14 cellular contexts compared by ENCODE assay signal in genomic region chr4:40334591-40335507, GRCh38. TPM values are rescaled to one million over a fixed set of nuclear protein-coding genes. Genes with fewer than 3 reads are reported as not detected.
DNase-seq lines count a peak whose midpoint lies in the region; ATAC-seq and TF ChIP-seq lines count a peak whose summit lies in the region.
"Had no signal": no experiment of that assay in that cellular context is flagged by ENCODE, and none has a peak within 500 bp of the region (broad histone marks: within the 10 kb centered on the region; RNA-seq: fewer than 3 reads in every experiment).

TSS of gene CHRNA9 (plus strand) at chr4:40335333. CDS start at chr4:40335468, 135 bp downstream.

- in situ Hi-C loops in IMR-90 (cut with MboI; ENCODE audit: low sequenced_read_pairs): no loop called here

- CTCF ChIA-PET in IMR-90 (lab: Yijun Ruan, JAX): interaction anchor here (0.5 to 2.2 kb wide), 3 partner anchors 9 to 391 kb away, joined by 3 to 8 read pairs (median 7); no protein-coding TSS in a partner anchor

- H3K79me2 ChIP-seq in mesendoderm (ENCODE audit: control insufficient read depth, insufficient read depth, low read length): no peaks in the 10 kb centered on the region

- POLR2A ChIA-PET in IMR-90 (lab: Charles Lee; ENCODE audit: unreplicated experiment): no interaction called here

- peak within 1 kb of the TSS; percentile 22; the same call in 1 of the 2 replicates for H2BK120ac ChIP-seq in IMR-90 (ENCODE audit: low read depth, low read length)
- no peak within 1 kb of the TSS for H2BK120ac ChIP-seq in mesendoderm (ENCODE audit: low read depth, low read length)

- peaks cover 12% of the 10 kb centered on the region for H3K9me1 ChIP-seq in IMR-90 (ENCODE audit: insufficient read depth, low read length)

- H3K4me3 ChIP-seq in IMR-90 (ENCODE audit: insufficient read depth, low read depth, low read length) (no peak within 1 kb of the TSS), mesendoderm (ENCODE audit: low read length) (no peak within 1 kb of the TSS), suprapubic skin (no peak within 1 kb of the TSS)

- H4K5ac ChIP-seq in IMR-90 (ENCODE audit: low read depth, low read length) (no peak within 1 kb of the TSS; the same call in 1 of the 2 replicates), mesendoderm (ENCODE audit: low read length) (peak within 1 kb of the TSS; percentile 5)

- peak; percentile 48 for DNase-seq in DMS53 treated with DMSO at 0.1 percent for 48 hours (lab: John Stamatoyannopoulos, UW; ENCODE audit: unreplicated experiment)
- no peak for DNase-seq in IMR-90
- peak; percentile 67 for DNase-seq in mesendoderm
- no peak for DNase-seq in NCI-H146 treated with DMSO at 0.1 percent for 48 hours (lab: John Stamatoyannopoulos, UW; ENCODE audit: unreplicated experiment)
- no peak for DNase-seq in NCI-H2081 treated with DMSO at 0.1 percent for 48 hours (lab: John Stamatoyannopoulos, UW)
- no peak for DNase-seq in suprapubic skin (ENCODE audit: low spot score in 2 of 2)
- no peak for DNase-seq in cerebellar cortex (ENCODE audit: low spot score)
- DNase-seq: activated naive CD4-positive, alpha-beta T cell; DND-41; naive thymus-derived CD8-positive, alpha-beta T cell; retina; stimulated activated CD4-positive, alpha-beta T cell treated with anti-CD3 and anti-CD28 coated beads, Interleukin-2, amount 100 ng/mL, for 48 hours had no signal

- H3K4me2 ChIP-seq in IMR-90 (ENCODE audit: low read depth, low read length) (no peak within 1 kb of the TSS), mesendoderm (ENCODE audit: low read length) (no peak within 1 kb of the TSS)

- no peak for TF ChIP-seq RAD21 in IMR-90 (IDR thresholded peaks at IDR 0.05; ENCODE audit: low read length)

- H3K14ac ChIP-seq in IMR-90 (replicated peaks; ENCODE audit: low read depth, low read length): no peak within 1 kb of the TSS

- H3K4me1 ChIP-seq in IMR-90 (ENCODE audit: control insufficient read depth, insufficient read depth, low read length): peaks cover 11% of the 10 kb centered on the region; the same call in 1 of the 2 replicates
- H3K4me1 ChIP-seq in mesendoderm (ENCODE audit: control insufficient read depth, low read depth, low read length): peaks cover 8% of the 10 kb centered on the region
- no peaks in the 10 kb centered on the region for H3K4me1 ChIP-seq in suprapubic skin

- TF ChIP-seq EP300 in suprapubic skin (IDR thresholded peaks at IDR 0.05): no peak

- H2AFZ ChIP-seq in IMR-90 (replicated peaks; ENCODE audit: low read length, poor library complexity): peak within 1 kb of the TSS; percentile 4

- H2BK20ac ChIP-seq in IMR-90 (ENCODE audit: low read depth, low read length): peak within 1 kb of the TSS; percentile 17; the same call in 1 of the 2 replicates

- H3K18ac ChIP-seq in IMR-90 (ENCODE audit: low read depth, low read length): no peak within 1 kb of the TSS; the same call in 1 of the 2 replicates
- H3K18ac ChIP-seq in mesendoderm (ENCODE audit: low read length): peak within 1 kb of the TSS; percentile 34

- no peak within 1 kb of the TSS for H3K27ac ChIP-seq in IMR-90 (ENCODE audit: insufficient read depth, low read length)
- H3K27ac ChIP-seq in mesendoderm (ENCODE audit: low read depth, low read length): no peak within 1 kb of the TSS
- no peak within 1 kb of the TSS for H3K27ac ChIP-seq in suprapubic skin

- H2AK5ac ChIP-seq in IMR-90 (ENCODE audit: low read depth, low read length) (0 out of 2 replicates have a peak within 1 kb of the TSS, but pooled peaks have one; percentile 19), mesendoderm (ENCODE audit: low read length) (no peak within 1 kb of the TSS)

- WGBS in IMR-90 (ENCODE audit: extremely low coverage in 2 of 2, insufficient read length in 1 of 2), 2 experiments: 52% methylated on average over 3 of the region's 12 CpGs; no CpG with 5 or more reads in 1 of the 2 experiments
- no CpG with 5 or more reads among the region's 12 CpGs for WGBS in mesendoderm (ENCODE audit: extremely low coverage, insufficient coverage, low lambda C conversion rate)
- WGBS in suprapubic skin: 73% methylated on average over 12 of the region's 12 CpGs

- H2BK5ac ChIP-seq in IMR-90 (ENCODE audit: low read depth, low read length, poor library complexity, severe bottlenecking) (no peak within 1 kb of the TSS), mesendoderm (ENCODE audit: low read length) (no peak within 1 kb of the TSS)

- no peak within 1 kb of the TSS for H3K23ac ChIP-seq in IMR-90 (ENCODE audit: low read depth, low read length)
- peak within 1 kb of the TSS; percentile 15 for H3K23ac ChIP-seq in mesendoderm (ENCODE audit: low read length)

- H2AK9ac ChIP-seq in IMR-90 (replicated peaks; ENCODE audit: low read depth, low read length, poor library complexity): no peak within 1 kb of the TSS

- H2BK15ac ChIP-seq in IMR-90 (ENCODE audit: low read depth, low read length) (peak within 1 kb of the TSS; percentile 10; the same call in 1 of the 3 replicates), mesendoderm (replicated peaks; ENCODE audit: low read depth) (no peak within 1 kb of the TSS)

- H3K4ac ChIP-seq in IMR-90 (ENCODE audit: low read depth, low read length) (peak within 1 kb of the TSS; percentile 19), mesendoderm (ENCODE audit: low read depth, low read length) (no peak within 1 kb of the TSS)

- H3K36me3 ChIP-seq in IMR-90 (ENCODE audit: control insufficient read depth, insufficient read depth, low read length) (no peaks in the 10 kb centered on the region), mesendoderm (ENCODE audit: control insufficient read depth, insufficient read depth, low read length) (no peaks in the 10 kb centered on the region), suprapubic skin (no peaks in the 10 kb centered on the region)

- H3K9me3 ChIP-seq in IMR-90 (ENCODE audit: control insufficient read depth, insufficient read depth, low read length): no peaks in the 10 kb centered on the region
- H3K9me3 ChIP-seq in suprapubic skin: no peaks in the 10 kb centered on the region

- intact Hi-C loops in IMR-90 (cut with micrococcal nuclease): no loop called here

- H3K27me3 ChIP-seq in IMR-90 (ENCODE audit: control insufficient read depth, insufficient read depth, low read length): peaks cover 2% of the 10 kb centered on the region; the same call in 1 of the 2 replicates
- H3K27me3 ChIP-seq in mesendoderm (ENCODE audit: insufficient read depth, low read length, poor library complexity): no peaks in the 10 kb centered on the region
- peaks cover 3% of the 10 kb centered on the region for H3K27me3 ChIP-seq in suprapubic skin

- H4K8ac ChIP-seq in IMR-90 (ENCODE audit: low read depth in 2 of 2, low read length in 2 of 2) (0 out of 4 replicates have a peak within 1 kb of the TSS, but pooled peaks of 1 of the 2 experiments have one; percentile 14), mesendoderm (ENCODE audit: low read depth, low read length) (no peak within 1 kb of the TSS)

- dilution Hi-C loops in IMR-90 (cut with HindIII; ENCODE audit: low sequenced_read_pairs, unreplicated experiment): no loop called here

- H3K79me1 ChIP-seq in IMR-90 (ENCODE audit: low read depth in 1 of 2, low read length in 2 of 2) (no peaks in the 10 kb centered on the region), mesendoderm (ENCODE audit: low read length) (no peaks in the 10 kb centered on the region)

- no peak for TF ChIP-seq CTCF in IMR-90 (conservative IDR thresholded peaks at IDR 0.05; ENCODE audit: low read depth, low read length)
- TF ChIP-seq CTCF in suprapubic skin (IDR thresholded peaks at IDR 0.05): no peak

- ATAC-seq in IMR-90 (ENCODE audit: low read depth) (peak; percentile 38; the same call in 1 of the 2 replicates), SK-N-SH treated with all-trans-retinoic acid at 6 μM for 48 hours (peak; percentile 59)
- ATAC-seq: naive thymus-derived CD8-positive, alpha-beta T cell had no signal

- no peak within 1 kb of the TSS for H3K56ac ChIP-seq in IMR-90 (ENCODE audit: extremely low read depth, insufficient read depth, low read length)
- H3K56ac ChIP-seq in mesendoderm (ENCODE audit: low read length): peak within 1 kb of the TSS; percentile 51

- no TSS peak for BruUV-seq in IMR-90 (replicated peaks; lab: Mats Ljungman, UMichigan)

- H4K20me1 ChIP-seq in IMR-90 (ENCODE audit: insufficient read depth, low read length): no peaks in the 10 kb centered on the region

- H3K9ac ChIP-seq in IMR-90 (ENCODE audit: low read depth, low read length): no peak within 1 kb of the TSS
- H3K9ac ChIP-seq in mesendoderm (ENCODE audit: low read length): peak within 1 kb of the TSS; percentile 33

- TF ChIP-seq POLR2A in IMR-90 (IDR thresholded peaks at IDR 0.05; ENCODE audit: low read depth, low read length): no peak
- no peak for TF ChIP-seq POLR2A in suprapubic skin (IDR thresholded peaks at IDR 0.05)

- peak within 1 kb of the TSS; percentile 5; the same call in 1 of the 2 replicates for H4K91ac ChIP-seq in IMR-90 (ENCODE audit: insufficient read depth, low read depth, low read length)

TF ChIP-seq in IMR-90, 13 proteins besides CTCF, POLR2A, EP300 and RAD21 (continues in another document):
- TF ChIP-seq RFX5 (IDR thresholded peaks at IDR 0.05; ENCODE audit: low read depth, low read length) (no peak), NFE2L2 (IDR thresholded peaks at IDR 0.05; ENCODE audit: low read depth, low read length) (no peak)
- TF ChIP-seq, protein P1, sequence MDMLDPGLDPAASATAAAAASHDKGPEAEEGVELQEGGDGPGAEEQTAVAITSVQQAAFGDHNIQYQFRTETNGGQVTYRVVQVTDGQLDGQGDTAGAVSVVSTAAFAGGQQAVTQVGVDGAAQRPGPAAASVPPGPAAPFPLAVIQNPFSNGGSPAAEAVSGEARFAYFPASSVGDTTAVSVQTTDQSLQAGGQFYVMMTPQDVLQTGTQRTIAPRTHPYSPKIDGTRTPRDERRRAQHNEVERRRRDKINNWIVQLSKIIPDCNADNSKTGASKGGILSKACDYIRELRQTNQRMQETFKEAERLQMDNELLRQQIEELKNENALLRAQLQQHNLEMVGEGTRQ (IDR thresholded peaks at IDR 0.05; ENCODE audit: low read depth, low read length): no peak

TF ChIP-seq in SK-N-SH treated with all-trans-retinoic acid at 6 μM for 48 hours, 23 proteins besides CTCF, POLR2A, EP300 and RAD21 (continues in another document):
- TF ChIP-seq PPARA (CRISPR knock-in tag; IDR thresholded peaks at IDR 0.05; ENCODE audit: borderline replicate concordance) (no peak), RARB (CRISPR knock-in tag; IDR thresholded peaks at IDR 0.05) (no peak)

RNA-seq across cellular contexts. Expression of gene CHRNA9, which starts in this region (rescaled TPM):
- total RNA-seq in IMR-90 (2012; rRNA removed) (not detected in 2 replicates), suprapubic skin (1 to 10 TPM in 1 of 4 donors, under 1 TPM in 2, not detected in 1; 0.34 to 2.4 (median 0.38) TPM)
- polyA plus RNA-seq in IMR-90 (2012; rRNA removed): not detected in 2 replicates
- not detected in 2 replicates for polyA plus RNA-seq in IMR-90 (2012; cell fraction: cytosol; rRNA removed)
- polyA plus RNA-seq in IMR-90 (2012; cell fraction: nucleus; rRNA removed; ENCODE audit: low replicate concordance): not detected in 2 replicates
- polyA plus RNA-seq in mesendoderm (2013, experiment 1 of 2): 1.9 TPM
- polyA plus RNA-seq in mesendoderm (2013, experiment 2 of 2): 2.0 TPM
- total RNA-seq: glomerular endothelial cell had no signal

Comparison
In these comparisons a context has a peak if more than half of its experiments do, and no peak if none do; other contexts are left out.
1. Peak in ATAC-seq in IMR-90; RNA of the gene not detected or under 1 TPM.
2. DNase-seq: peak in DMS53 treated with DMSO at 0.1 percent for 48 hours (single experiment) and mesendoderm (single experiment); none in IMR-90 (single experiment), NCI-H146 treated with DMSO at 0.1 percent for 48 hours (single experiment), NCI-H2081 treated with DMSO at 0.1 percent for 48 hours (single experiment), suprapubic skin (0 of 2) and cerebellar cortex (single experiment).